In the genomic region with DNA sequence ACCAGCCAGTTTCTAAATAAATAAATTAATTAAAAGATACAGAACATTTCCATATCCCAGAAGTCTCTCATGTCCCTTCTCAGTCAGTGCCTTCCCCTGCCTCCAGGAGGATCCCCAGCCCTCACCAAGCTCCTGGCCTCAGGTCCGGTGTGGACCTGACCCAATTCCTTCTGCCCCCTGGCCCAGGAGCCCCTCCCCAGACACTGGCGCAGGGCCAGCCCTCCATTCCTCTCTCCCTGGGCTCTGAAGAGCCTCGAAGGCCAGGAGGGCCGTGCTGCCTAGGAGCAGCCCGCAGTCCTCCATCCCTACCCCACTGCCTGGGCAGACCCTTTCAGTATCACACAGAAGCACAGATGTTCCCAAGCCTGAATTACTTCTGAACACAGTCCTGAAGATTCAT, we compare ENCODE assay signal across 34 cellular contexts.
"Had no signal": no experiment of that assay in that cellular context is flagged by ENCODE, and none has a peak within 500 bp of the region (broad histone marks: within the 10 kb centered on the region; RNA-seq: fewer than 3 reads in every experiment).

No MANE protein-coding gene starts in this region.

- H3K4me3 ChIP-seq: MG63 had no signal

- H3K36me3 ChIP-seq: MG63 had no signal

- DNase-seq: Karpas-422, Kasumi-1, MG63, MM.1S, MV-4-11, NCI-H1048, NCI-H1092, NCI-H1092 treated with DMSO at 0.1 percent for 48 hours, NCI-H1105, NCI-H1105 treated with DMSO at 0.1 percent for 48 hours, NCI-H1417, NCI-H1417 treated with DMSO at 0.1 percent for 48 hours, NCI-H1436, NCI-H1436 treated with DMSO at 0.1 percent for 48 hours, NCI-H146, NCI-H1694, NCI-H1694 treated with DMSO at 0.1 percent for 48 hours, NCI-H187, NCI-H187 treated with DMSO at 0.1 percent for 48 hours, NCI-H1930, NCI-H2029, NCI-H2029 treated with DMSO at 0.1 percent for 48 hours, NCI-H2081, NCI-H2081 treated with DMSO at 0.1 percent for 48 hours, NCI-H2107, NCI-H2171, NCI-H2171 treated with DMSO at 0.1 percent for 48 hours, NCI-H2227 treated with DMSO at 0.1 percent for 48 hours, NCI-H226, NCI-H345, NCI-H446, NCI-H446 treated with DMSO at 0.1 percent for 48 hours, NCI-H510A, NCI-H510A treated with DMSO at 0.1 percent for 48 hours had no signal

- H3K9me3 ChIP-seq: MG63 had no signal
